ENCODE assay signal across 11 cellular contexts in the genomic region with DNA sequence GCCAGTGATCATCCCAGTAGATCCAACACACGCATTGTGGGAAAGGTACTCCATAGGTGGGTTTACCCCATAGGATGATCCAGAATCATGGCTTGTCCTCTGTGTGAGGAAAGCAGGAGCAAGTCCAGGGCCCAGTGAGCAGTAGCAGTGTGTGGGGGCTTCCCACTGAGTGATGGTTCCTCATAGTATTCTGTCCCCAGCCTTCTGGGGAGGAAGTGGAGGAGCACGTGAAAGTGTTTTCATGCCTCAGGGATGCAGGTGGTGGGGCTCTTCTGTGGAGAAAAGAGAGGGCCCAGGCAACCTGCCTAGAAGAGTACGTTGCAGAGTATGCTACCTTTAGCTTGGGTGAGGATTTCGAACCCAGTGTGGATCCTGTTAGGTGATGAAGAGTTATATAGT. TPM values are rescaled to one million over a fixed set of nuclear protein-coding genes. Genes with fewer than 3 reads are reported as not detected.
DNase-seq lines count a peak whose midpoint lies in the region; ATAC-seq and TF ChIP-seq lines count a peak whose summit lies in the region.
"Had no signal": no experiment of that assay in that cellular context is flagged by ENCODE, and none has a peak within 500 bp of the region (broad histone marks: within the 10 kb centered on the region; RNA-seq: fewer than 3 reads in every experiment).

No MANE protein-coding gene starts in this region.

- H3K9me3 ChIP-seq in thoracic aorta, result no peaks in the 10 kb centered on the region
- H3K9me3 ChIP-seq: spleen had no signal

- ATAC-seq in HG02759 (IDR thresholded peaks at IDR 0.05; ENCODE audit: unreplicated experiment), result peak; percentile 43
- no peak for ATAC-seq in thoracic aorta (ENCODE audit: insufficient number of reproducible peaks, low FRiP score, low read depth)
- ATAC-seq in esophagus mucosa, result no peak

- peaks cover 95% of the 10 kb centered on the region for H3K4me1 Mint-ChIP-seq in activated T-cell treated with anti-CD3 and anti-CD28 coated beads, Interleukin-2, amount 50 U/mL, for 24 hours (ENCODE audit: low read depth)
- peaks cover 96% of the 10 kb centered on the region for H3K4me1 Mint-ChIP-seq in activated CD4-positive, alpha-beta memory T cell treated with anti-CD3 and anti-CD28 coated beads for 36 hours (ENCODE audit: low read depth)

- CTCF ChIA-PET in activated CD4-positive, alpha-beta memory T cell treated with anti-CD3 and anti-CD28 coated beads for 36 hours (lab: Charles Lee), result interaction anchor here (0.7 to 1.6 kb wide), 5 partner anchors 10 to 55 kb away, joined by 3 to 6 read pairs (median 3); no protein-coding TSS in a partner anchor

- peaks cover 90% of the 10 kb centered on the region for H3K36me3 Mint-ChIP-seq in activated T-cell treated with anti-CD3 and anti-CD28 coated beads, Interleukin-2, amount 50 U/mL, for 24 hours (ENCODE audit: low read depth)
- H3K36me3 Mint-ChIP-seq in activated CD4-positive, alpha-beta memory T cell treated with anti-CD3 and anti-CD28 coated beads for 36 hours, result peaks cover 43% of the 10 kb centered on the region

- peak overlapping the region; percentile 46 for H3K4me3 Mint-ChIP-seq in activated T-cell treated with anti-CD3 and anti-CD28 coated beads, Interleukin-2, amount 50 U/mL, for 24 hours
- peak overlapping the region; percentile 56 for H3K4me3 Mint-ChIP-seq in activated CD4-positive, alpha-beta memory T cell treated with anti-CD3 and anti-CD28 coated beads for 36 hours

- peak overlapping the region; percentile 90 for H3K27ac Mint-ChIP-seq in activated T-cell treated with anti-CD3 and anti-CD28 coated beads, Interleukin-2, amount 50 U/mL, for 24 hours
- H3K27ac Mint-ChIP-seq in activated CD4-positive, alpha-beta memory T cell treated with anti-CD3 and anti-CD28 coated beads for 36 hours, result peak overlapping the region; percentile 93

- no peaks in the 10 kb centered on the region for H3K27me3 Mint-ChIP-seq in activated T-cell treated with anti-CD3 and anti-CD28 coated beads, Interleukin-2, amount 50 U/mL, for 24 hours
- no peaks in the 10 kb centered on the region for H3K27me3 Mint-ChIP-seq in activated CD4-positive, alpha-beta memory T cell treated with anti-CD3 and anti-CD28 coated beads for 36 hours

- DNase-seq in activated T-cell treated with anti-CD3 and anti-CD28 coated beads, Interleukin-2, amount 50 U/mL, for 24 hours, result no peak
- DNase-seq in activated T-cell treated with anti-CD3 and anti-CD28 coated beads for 4 hours (no peak), thoracic aorta (ENCODE audit: low spot score) (no peak), retina (no peak), AG20443 (ENCODE audit: low spot score) (no peak)
- no peak for DNase-seq in activated CD4-positive, alpha-beta memory T cell treated with anti-CD3 and anti-CD28 coated beads for 36 hours
- DNase-seq: NCI-H1930, spleen had no signal

- peak overlapping the region; percentile 47 to 82 for H3K27ac ChIP-seq in thoracic aorta
- H3K27ac ChIP-seq: epithelial cell of prostate had no signal

- peaks cover 3% of the 10 kb centered on the region for H3K9me3 Mint-ChIP-seq in activated T-cell treated with anti-CD3 and anti-CD28 coated beads, Interleukin-2, amount 50 U/mL, for 24 hours
- no peaks in the 10 kb centered on the region for H3K9me3 Mint-ChIP-seq in activated CD4-positive, alpha-beta memory T cell treated with anti-CD3 and anti-CD28 coated beads for 36 hours

- H3K4me1 ChIP-seq in thoracic aorta (ENCODE audit: control insufficient read depth in 1 of 2, low read depth in 2 of 2), result peaks cover 66 to 86% of the 10 kb centered on the region in 2 donors

- H3K36me3 ChIP-seq in thoracic aorta, result no peaks in the 10 kb centered on the region

- H3K4me3 ChIP-seq in thoracic aorta, result no peak overlapping the region

- intact Hi-C loops in activated CD4-positive, alpha-beta memory T cell treated with anti-CD3 and anti-CD28 coated beads for 36 hours (cut with micrococcal nuclease), result loop anchor here (1.0 to 2.0 kb wide), 2 partner anchors 8 to 25 kb away; no protein-coding TSS in a partner anchor

- POLR2A ChIA-PET in activated CD4-positive, alpha-beta memory T cell treated with anti-CD3 and anti-CD28 coated beads for 36 hours (lab: Charles Lee), result interaction anchor here (0.6 to 1.7 kb wide), 5 partner anchors 17 to 51 kb away, joined by 3 to 4 read pairs (median 3); no protein-coding TSS in a partner anchor

- TF ChIP-seq CTCF in thoracic aorta (IDR thresholded peaks at IDR 0.05), result no peak

- H3K27me3 ChIP-seq in thoracic aorta (replicated peaks; ENCODE audit: insufficient read depth), result no peaks in the 10 kb centered on the region
- H3K27me3 ChIP-seq: spleen had no signal

RNA-seq across cellular contexts. Expression of gene SUSD6, which starts 56.5 kb away (rescaled TPM):
- 10 to 100 TPM; 69.9 to 72.2 TPM for total RNA-seq in activated CD4-positive, alpha-beta memory T cell treated with anti-CD3 and anti-CD28 coated beads for 36 hours
- total RNA-seq in thoracic aorta, result 10 to 100 TPM; 51.7 to 80.1 TPM
- 35.2 TPM for total RNA-seq in esophagus mucosa
